20 cellular contexts compared by ENCODE assay signal in genomic region chr2:60857025-60857424, GRCh38.
"Had no signal": no experiment of that assay in that cellular context is flagged by ENCODE, and none has a peak within 500 bp of the region (broad histone marks: within the 10 kb centered on the region; RNA-seq: fewer than 3 reads in every experiment).

No MANE protein-coding gene starts in this region.

- H3K36me3 ChIP-seq: adrenal gland, cardiac muscle cell, stomach, upper lobe of left lung had no signal

- DNase-seq: activated CD4-positive, alpha-beta T cell treated with anti-CD3 and anti-CD28 coated beads, Interleukin-2, amount 50 U/mL, for 1 hour; activated naive CD4-positive, alpha-beta T cell treated with anti-CD3 and anti-CD28 coated beads, Interleukin-2, amount 10 ng/mL, durations not matched to agents 7 days and 5 days; adrenal gland; islet precursor cell; natural killer cell; nucleus accumbens; stimulated activated CD4-positive, alpha-beta T cell treated with anti-CD3 and anti-CD28 coated beads, Interleukin-15, amount 100 ng/mL, for 24 hours; stimulated activated CD4-positive, alpha-beta T cell treated with anti-CD3 and anti-CD28 coated beads, Interleukin-4, amount 100 ng/mL, for 1 hour; stomach; SW 1271; testis; upper lobe of left lung had no signal

- FAIRE-seq: colon, endometrium had no signal

- H3K27ac Mint-ChIP-seq: activated naive CD4-positive, alpha-beta T cell treated with anti-CD3 and anti-CD28 coated beads, Interleukin-2, amount 10 ng/mL, durations not matched to agents 7 days and 5 days; activated T-helper 17 cell treated with anti-CD3 and anti-CD28 coated beads, Interleukin-2, amount 50 U/mL, for 72 hours; memory B cell; natural killer cell had no signal

- H3K4me3 Mint-ChIP-seq: activated naive CD4-positive, alpha-beta T cell treated with anti-CD3 and anti-CD28 coated beads, Interleukin-2, amount 10 ng/mL, durations not matched to agents 7 days and 5 days; activated T-helper 17 cell treated with anti-CD3 and anti-CD28 coated beads, Interleukin-2, amount 50 U/mL, for 72 hours; memory B cell; natural killer cell had no signal

- H3K4me3 ChIP-seq: adrenal gland, cardiac muscle cell, skin epidermis, stomach, testis, upper lobe of left lung had no signal

- H3K27me3 Mint-ChIP-seq: memory B cell had no signal

- H3K9me3 Mint-ChIP-seq: natural killer cell had no signal

- H3K27me3 ChIP-seq: adrenal gland, cardiac muscle cell, stomach, testis, upper lobe of left lung had no signal

- H3K4me1 ChIP-seq: adrenal gland, testis had no signal

- H3K27ac ChIP-seq: adrenal gland, cardiac muscle cell, skin epidermis, stomach, testis had no signal

- H3K9me3 ChIP-seq: adrenal gland, stomach, testis, upper lobe of left lung had no signal

- ATAC-seq: activated CD4-positive, CD25-positive, alpha-beta regulatory T cell treated with anti-CD3 and anti-CD28 coated beads, Interleukin-2, amount 50 U/mL, for 24 hours; activated T-helper 17 cell treated with anti-CD3 and anti-CD28 coated beads, Interleukin-2, amount 50 U/mL, for 72 hours; esophagus mucosa; natural killer cell had no signal

- H3K36me3 Mint-ChIP-seq: natural killer cell had no signal
